Comparison of ENCODE assay signal across 21 cellular contexts in genomic region chr5:20323323-20323722, GRCh38.
DNase-seq lines count a peak whose midpoint lies in the region; FAIRE-seq and TF ChIP-seq lines count a peak whose summit lies in the region.
"Had no signal": no experiment of that assay in that cellular context is flagged by ENCODE, and none has a peak within 500 bp of the region (broad histone marks: within the 10 kb centered on the region; RNA-seq: fewer than 3 reads in every experiment).

No MANE protein-coding gene starts in this region.

- no peaks in the 10 kb centered on the region for H3K27me3 ChIP-seq in tibial nerve
- H3K27me3 ChIP-seq: BLaER1 had no signal

- no peak for TF ChIP-seq POLR2A in tibial nerve (IDR thresholded peaks at IDR 0.05)

- no peak overlapping the region for H3K4me3 ChIP-seq in astrocyte of the spinal cord (ENCODE audit: low read depth, low read length)
- no peak overlapping the region for H3K4me3 ChIP-seq in tibial nerve
- H3K4me3 ChIP-seq: BLaER1, GM23338 had no signal

- TF ChIP-seq CTCF in astrocyte of the spinal cord (IDR thresholded peaks at IDR 0.05; ENCODE audit: low read depth, low read length) (no peak), tibial nerve (IDR thresholded peaks at IDR 0.05) (no peak)

- no peak overlapping the region for H3K27ac ChIP-seq in tibial nerve
- H3K27ac ChIP-seq: 22Rv1, BLaER1 had no signal

- in situ Hi-C loops in astrocyte of the spinal cord (cut with HindIII; ENCODE audit: low sequenced_read_pairs): no loop called here

- peak; percentile 32 for DNase-seq in NCI-H510A treated with DMSO at 0.1 percent for 48 hours (lab: John Stamatoyannopoulos, UW)
- no peak for DNase-seq in NCI-H510A (lab: John Stamatoyannopoulos, UW)
- DNase-seq in HTR-8/SVneo (ENCODE audit: insufficient read length, low spot score): no peak
- DNase-seq in NCI-H345 treated with DMSO at 0.1 percent for 48 hours (lab: John Stamatoyannopoulos, UW; ENCODE audit: unreplicated experiment): peak; percentile 20
- DNase-seq in astrocyte of the spinal cord (ENCODE audit: low read depth, low spot score): peak; percentile 5
- DNase-seq in tibial nerve (ENCODE audit: low spot score in 2 of 2): no peak
- no peak for DNase-seq in activated CD4-positive, CD25-positive, alpha-beta regulatory T cell (lab: John Stamatoyannopoulos, UW)
- DNase-seq in NK-92 treated with Interleukin-12 subunit alpha and Interleukin-12 subunit beta, amount 100 ng/mL, for 24 hours (lab: John Stamatoyannopoulos, UW): no peak
- DNase-seq: Caco-2; CD4-positive, CD25-positive, alpha-beta regulatory T cell; CD8-positive, alpha-beta T cell; DMS153; DMS79 treated with DMSO at 0.1 percent for 48 hours; GF-D8; H9 had no signal

- TF ChIP-seq EP300 in tibial nerve (IDR thresholded peaks at IDR 0.05): no peak

- FAIRE-seq in HTR-8/SVneo (lab: Jason Lieb, UNC): peak; percentile 9
- FAIRE-seq: A204.1, GM12891, GM18507 had no signal

- H3K9me3 ChIP-seq in tibial nerve: no peaks in the 10 kb centered on the region
- H3K9me3 ChIP-seq: BLaER1, Caco-2 had no signal

- no peaks in the 10 kb centered on the region for H3K4me1 ChIP-seq in tibial nerve
- H3K4me1 ChIP-seq: BLaER1, Caco-2 had no signal

- no peaks in the 10 kb centered on the region for H3K36me3 ChIP-seq in tibial nerve
- H3K36me3 ChIP-seq: BLaER1 had no signal

Comparison
In these comparisons a context has a peak if more than half of its experiments do, and no peak if none do; other contexts are left out.
1. DNase-seq: peak in NCI-H510A treated with DMSO at 0.1 percent for 48 hours (single experiment), NCI-H345 treated with DMSO at 0.1 percent for 48 hours (single experiment) and astrocyte of the spinal cord (single experiment); none in NCI-H510A (single experiment), HTR-8/SVneo (single experiment), tibial nerve (0 of 2), activated CD4-positive, CD25-positive, alpha-beta regulatory T cell (0 of 4) and NK-92 treated with Interleukin-12 subunit alpha and Interleukin-12 subunit beta, amount 100 ng/mL, for 24 hours (single experiment).